In genomic region chr3:141921316-141921715, GRCh38 we compare ENCODE assay signal across 24 cellular contexts. TPM values are rescaled to one million over a fixed set of nuclear protein-coding genes. Genes with fewer than 3 reads are reported as not detected.
DNase-seq lines count a peak whose midpoint lies in the region; ATAC-seq and TF ChIP-seq lines count a peak whose summit lies in the region.
"Had no signal": no experiment of that assay in that cellular context is flagged by ENCODE, and none has a peak within 500 bp of the region (broad histone marks: within the 10 kb centered on the region; RNA-seq: fewer than 3 reads in every experiment).

No MANE protein-coding gene starts in this region.

- no peaks in the 10 kb centered on the region for H3K9me3 Mint-ChIP-seq in mesothelial cell of epicardium
- H3K9me3 Mint-ChIP-seq in natural killer cell treated with Interleukin-12 subunit alpha and Interleukin-12 subunit beta and Interleukin-15 and Interleukin-18, amount 100 ng/mL, for 72 hours: no peaks in the 10 kb centered on the region
- no peaks in the 10 kb centered on the region for H3K9me3 Mint-ChIP-seq in Calu3 (ENCODE audit: low read depth, unreplicated experiment)
- H3K9me3 Mint-ChIP-seq in CD4-positive, alpha-beta T cell: no peaks in the 10 kb centered on the region
- H3K9me3 Mint-ChIP-seq: IgD-negative memory B cell, T-cell had no signal

- TF ChIP-seq CTCF in mesothelial cell of epicardium (IDR thresholded peaks at IDR 0.05; ENCODE audit: unreplicated experiment): no peak
- no peak for TF ChIP-seq CTCF in Calu3 (IDR thresholded peaks at IDR 0.05; ENCODE audit: unreplicated experiment)
- TF ChIP-seq CTCF in CD4-positive, alpha-beta T cell (IDR thresholded peaks at IDR 0.05): no peak

- peak overlapping the region; percentile 51 for H3K27ac Mint-ChIP-seq in T-helper 17 cell
- H3K27ac Mint-ChIP-seq in mesothelial cell of epicardium: peak overlapping the region; percentile 19
- no peak overlapping the region for H3K27ac Mint-ChIP-seq in natural killer cell treated with Interleukin-12 subunit alpha and Interleukin-12 subunit beta and Interleukin-15 and Interleukin-18, amount 100 ng/mL, for 72 hours
- H3K27ac Mint-ChIP-seq in Calu3 (ENCODE audit: unreplicated experiment): no peak overlapping the region
- no peak overlapping the region for H3K27ac Mint-ChIP-seq in CD4-positive, alpha-beta T cell
- H3K27ac Mint-ChIP-seq: T-cell had no signal

- intact Hi-C loops in Calu3 (cut with micrococcal nuclease; ENCODE audit: unreplicated experiment): no loop called here
- intact Hi-C loops in CD4-positive, alpha-beta T cell (cut with DNase I, micrococcal nuclease): no loop called here

- H3K36me3 Mint-ChIP-seq in T-helper 17 cell (ENCODE audit: low read depth) (peaks cover 2% of the 10 kb centered on the region), mesothelial cell of epicardium (peaks cover 28% of the 10 kb centered on the region), Calu3 (ENCODE audit: insufficient read depth, unreplicated experiment) (peaks cover 17% of the 10 kb centered on the region)
- H3K36me3 Mint-ChIP-seq in natural killer cell treated with Interleukin-12 subunit alpha and Interleukin-12 subunit beta and Interleukin-15 and Interleukin-18, amount 100 ng/mL, for 72 hours: peaks cover 9% of the 10 kb centered on the region
- H3K36me3 Mint-ChIP-seq in CD4-positive, alpha-beta T cell (ENCODE audit: low read depth): peaks cover 46% of the 10 kb centered on the region

- BruUV-seq in Calu3 (replicated peaks; lab: Mats Ljungman, UMichigan): no TSS peak

- POLR2A ChIA-PET in CD4-positive, alpha-beta T cell (lab: Charles Lee): no interaction called here

- CTCF ChIA-PET in Calu3 (lab: Charles Lee): no interaction called here
- CTCF ChIA-PET in CD4-positive, alpha-beta T cell (lab: Charles Lee): no interaction called here

- H3K4me1 Mint-ChIP-seq in T-helper 17 cell: no peaks in the 10 kb centered on the region
- peaks cover 24% of the 10 kb centered on the region for H3K4me1 Mint-ChIP-seq in mesothelial cell of epicardium
- H3K4me1 Mint-ChIP-seq in natural killer cell treated with Interleukin-12 subunit alpha and Interleukin-12 subunit beta and Interleukin-15 and Interleukin-18, amount 100 ng/mL, for 72 hours (ENCODE audit: low read depth in 2 of 2): no peaks in the 10 kb centered on the region
- no peaks in the 10 kb centered on the region for H3K4me1 Mint-ChIP-seq in Calu3 (ENCODE audit: low read depth, unreplicated experiment)
- no peaks in the 10 kb centered on the region for H3K4me1 Mint-ChIP-seq in CD4-positive, alpha-beta T cell (ENCODE audit: low read depth)
- H3K4me1 Mint-ChIP-seq: IgD-negative memory B cell, T-cell had no signal

- H3K9me3 ChIP-seq in T-helper 17 cell (ENCODE audit: control insufficient read depth, low read length, poor library complexity, severe bottlenecking): no peaks in the 10 kb centered on the region
- no peaks in the 10 kb centered on the region for H3K9me3 ChIP-seq in CD4-positive, alpha-beta T cell (ENCODE audit: control insufficient read depth, low read length)
- H3K9me3 ChIP-seq: MG63 had no signal

- H3K4me3 Mint-ChIP-seq in T-helper 17 cell (no peak overlapping the region), mesothelial cell of epicardium (no peak overlapping the region), Calu3 (ENCODE audit: low read depth, unreplicated experiment) (no peak overlapping the region)
- H3K4me3 Mint-ChIP-seq in natural killer cell treated with Interleukin-12 subunit alpha and Interleukin-12 subunit beta and Interleukin-15 and Interleukin-18, amount 100 ng/mL, for 72 hours: no peak overlapping the region
- H3K4me3 Mint-ChIP-seq in CD4-positive, alpha-beta T cell: no peak overlapping the region
- H3K4me3 Mint-ChIP-seq: IgD-negative memory B cell, T-cell had no signal

- ATAC-seq in GM18867 (IDR thresholded peaks at IDR 0.05; ENCODE audit: unreplicated experiment) (peak; percentile 57), GM21529 (IDR thresholded peaks at IDR 0.05; ENCODE audit: unreplicated experiment) (peak; percentile 67), T-helper 17 cell (no peak)
- ATAC-seq in natural killer cell treated with Interleukin-12 subunit alpha and Interleukin-12 subunit beta and Interleukin-15 and Interleukin-18, amount 100 ng/mL, for 72 hours: no peak
- ATAC-seq in CD4-positive, alpha-beta T cell (ENCODE audit: poor library complexity): no peak
- ATAC-seq: SK-N-SH treated with all-trans-retinoic acid at 6 μM for 48 hours, T-cell had no signal

- DNase-seq in T-helper 17 cell (no peak), mesothelial cell of epicardium (ENCODE audit: low spot score in 2 of 2, unreplicated experiment in 2 of 2) (no peak), Calu3 (no peak)
- DNase-seq in natural killer cell treated with Interleukin-12 subunit alpha and Interleukin-12 subunit beta and Interleukin-15 and Interleukin-18, amount 100 ng/mL, for 72 hours (ENCODE audit: low spot score): no peak
- DNase-seq in CD4-positive, alpha-beta T cell: no peak
- DNase-seq: ACHN, AML-193, DMS 273 treated with DMSO at 0.1 percent for 48 hours, DND-41, Karpas-422, MG63, NCI-H1092, NCI-H1436 treated with DMSO at 0.1 percent for 48 hours, NCI-H2081, NCI-H510A, NCI-H748 treated with DMSO at 0.1 percent for 48 hours, OCI-M1, SHP77, T-cell had no signal

- no peak overlapping the region for H3K27ac ChIP-seq in CD4-positive, alpha-beta T cell (ENCODE audit: low read depth, low read length)
- H3K27ac ChIP-seq: C4-2B had no signal

- no peaks in the 10 kb centered on the region for H3K27me3 ChIP-seq in CD4-positive, alpha-beta T cell (ENCODE audit: control insufficient read depth, insufficient read depth, low read length)
- H3K27me3 ChIP-seq: MG63 had no signal

- H3K27me3 Mint-ChIP-seq in T-helper 17 cell (no peaks in the 10 kb centered on the region), mesothelial cell of epicardium (ENCODE audit: low read depth) (no peaks in the 10 kb centered on the region), Calu3 (ENCODE audit: unreplicated experiment) (no peaks in the 10 kb centered on the region)
- H3K27me3 Mint-ChIP-seq in natural killer cell treated with Interleukin-12 subunit alpha and Interleukin-12 subunit beta and Interleukin-15 and Interleukin-18, amount 100 ng/mL, for 72 hours: no peaks in the 10 kb centered on the region
- H3K27me3 Mint-ChIP-seq in CD4-positive, alpha-beta T cell: no peaks in the 10 kb centered on the region
- H3K27me3 Mint-ChIP-seq: IgD-negative memory B cell, T-cell had no signal

RNA-seq across cellular contexts. Expression of gene ATP1B3, which starts 44.9 kb away (rescaled TPM):
- total RNA-seq in T-helper 17 cell: 10 to 100 TPM; 37.3 to 70.4 TPM
- total RNA-seq in mesothelial cell of epicardium: 139 to 154 TPM (median 149 TPM) in 3 replicates
- total RNA-seq in natural killer cell treated with Interleukin-12 subunit alpha and Interleukin-12 subunit beta and Interleukin-15 and Interleukin-18, amount 100 ng/mL, for 72 hours: 100 to 1,000 TPM; 135 to 166 TPM
- total RNA-seq in Calu3 (2022): 140 and 157 TPM in 2 replicates
- total RNA-seq in CD4-positive, alpha-beta T cell: 10 to 100 TPM; 22.2 to 22.5 TPM

Comparison
In these comparisons a context has a peak if more than half of its experiments do, and no peak if none do; other contexts are left out.
1. ATAC-seq: peak in GM18867 (single experiment) and GM21529 (single experiment); none in T-helper 17 cell (single experiment), natural killer cell treated with Interleukin-12 subunit alpha and Interleukin-12 subunit beta and Interleukin-15 and Interleukin-18, amount 100 ng/mL, for 72 hours (0 of 2) and CD4-positive, alpha-beta T cell (single experiment).
2. H3K27ac Mint-ChIP-seq: peak in T-helper 17 cell (single experiment) and mesothelial cell of epicardium (single experiment); none in natural killer cell treated with Interleukin-12 subunit alpha and Interleukin-12 subunit beta and Interleukin-15 and Interleukin-18, amount 100 ng/mL, for 72 hours (0 of 2), Calu3 (single experiment) and CD4-positive, alpha-beta T cell (single experiment).